In genomic region chr12:127280393-127281275, GRCh38 we compare ENCODE assay signal across 8 cellular contexts.
DNase-seq lines count a peak whose midpoint lies in the region; ATAC-seq, FAIRE-seq and TF ChIP-seq lines count a peak whose summit lies in the region.

No MANE protein-coding gene starts in this region.

- RAD21 ChIA-PET in HCT116 (lab: Charles Lee; ENCODE audit: low non-redundant PET in 1 of 2, low total read pairs in 2 of 2, uncharacterized antibody in 2 of 2, unreplicated experiment in 2 of 2): no interaction called here

- no peaks in the 10 kb centered on the region for H4K20me1 ChIP-seq in HCT116 (ENCODE audit: insufficient read depth)

- H3K27ac Mint-ChIP-seq in Calu3 (ENCODE audit: unreplicated experiment): no peak overlapping the region

- no peak for DNase-seq in Calu3
- DNase-seq in HCT116 (ENCODE audit: low read depth, low spot score): peak; percentile 62
- peak; percentile 63 for DNase-seq in SK-MEL-5 (ENCODE audit: low read depth, low spot score)
- DNase-seq in ascending aorta (ENCODE audit: low spot score in 2 of 2): no peak
- no peak for DNase-seq in kidney
- DNase-seq in stimulated activated CD4-positive, alpha-beta T cell treated with anti-CD3 and anti-CD28 coated beads, TNF-alpha, amount 100 ng/mL, for 48 hours (ENCODE audit: low read depth in 3 of 3): peak; percentile 53 to 66 (median 59)
- DNase-seq in NCI-H187 treated with DMSO at 0.1 percent for 48 hours (lab: John Stamatoyannopoulos, UW): no peak

- H3K79me2 ChIP-seq in HCT116 (ENCODE audit: insufficient read depth, low read length): no peaks in the 10 kb centered on the region

- no peaks in the 10 kb centered on the region for H3K27me3 Mint-ChIP-seq in Calu3 (ENCODE audit: unreplicated experiment)

- H3K4me3 ChIP-seq in HCT116 (replicated peaks in 1 of 2; ENCODE audit: low read depth in 1 of 2, low read length in 2 of 2) (no peak overlapping the region), ascending aorta (no peak overlapping the region), kidney (ENCODE audit: low read length in 2 of 2) (no peak overlapping the region)

- CTCF ChIA-PET in Calu3 (lab: Charles Lee): no interaction called here
- CTCF ChIA-PET in HCT116 (lab: Charles Lee): interaction anchor here (0.9 to 5.1 kb wide), 3 partner anchors 11 to 75 kb away, joined by 5 to 27 read pairs (median 6); no protein-coding TSS in a partner anchor

- BruUV-seq in Calu3 (replicated peaks; lab: Mats Ljungman, UMichigan): no TSS peak
- BruUV-seq in HCT116 (replicated peaks; lab: Mats Ljungman, UMichigan): no TSS peak

- H3K4me3 Mint-ChIP-seq in Calu3 (ENCODE audit: low read depth, unreplicated experiment): no peak overlapping the region

- peak; percentile 77 for TF ChIP-seq RAD21 in HCT116 (IDR thresholded peaks at IDR 0.05; ENCODE audit: low read depth)

- no peak overlapping the region for H3K9ac ChIP-seq in HCT116 (ENCODE audit: low read length)
- no peak overlapping the region for H3K9ac ChIP-seq in kidney (ENCODE audit: low read length in 2 of 2)

- H3K9me3 ChIP-seq in HCT116 (ENCODE audit: control insufficient read depth in 1 of 2, insufficient read depth in 1 of 2, low read depth in 1 of 2, low read length in 2 of 2): no peaks in the 10 kb centered on the region
- H3K9me3 ChIP-seq in ascending aorta: no peaks in the 10 kb centered on the region
- H3K9me3 ChIP-seq in kidney (ENCODE audit: control insufficient read depth in 1 of 2, low read length in 2 of 2): no peaks in the 10 kb centered on the region

- H3K27ac ChIP-seq in HCT116 (ENCODE audit: low read depth, low read length): no peak overlapping the region
- H3K27ac ChIP-seq in ascending aorta: no peak overlapping the region
- no peak overlapping the region for H3K27ac ChIP-seq in kidney (ENCODE audit: low read depth in 2 of 2, low read length in 2 of 2)

- no peaks in the 10 kb centered on the region for H3K4me1 Mint-ChIP-seq in Calu3 (ENCODE audit: low read depth, unreplicated experiment)

- 0 out of 2 replicates have a peak, but pooled peaks cover 4% of the 10 kb centered on the region for H3K27me3 ChIP-seq in HCT116 (ENCODE audit: insufficient read depth, low read length)
- H3K27me3 ChIP-seq in ascending aorta: no peaks in the 10 kb centered on the region

- H3K36me3 Mint-ChIP-seq in Calu3 (ENCODE audit: insufficient read depth, unreplicated experiment): no peaks in the 10 kb centered on the region

- H2AFZ ChIP-seq in HCT116 (ENCODE audit: low read depth, low read length, poor library complexity, severe bottlenecking): no peak overlapping the region

- peaks cover 20% of the 10 kb centered on the region for H3K9me3 Mint-ChIP-seq in Calu3 (ENCODE audit: low read depth, unreplicated experiment)

- H3K9me2 ChIP-seq in HCT116 (ENCODE audit: insufficient read depth): no peaks in the 10 kb centered on the region

- POLR2A ChIA-PET in HCT116 (lab: Charles Lee): no interaction called here

- H3K4me1 ChIP-seq in HCT116 (ENCODE audit: control insufficient read depth in 1 of 2, insufficient read depth in 2 of 2, low read length in 2 of 2) (no peaks in the 10 kb centered on the region; a peak in 1 of 4 replicates), ascending aorta (peaks cover 4 to 6% of the 10 kb centered on the region in 2 donors), kidney (ENCODE audit: control insufficient read depth in 1 of 2, insufficient read depth in 1 of 2, low read depth in 1 of 2, low read length in 2 of 2) (no peaks in the 10 kb centered on the region)

- no peak for TF ChIP-seq POLR2A in HCT116 (IDR thresholded peaks at IDR 0.05; ENCODE audit: borderline replicate concordance, extremely low read depth, insufficient read depth, insufficient read length)

- no peak for FAIRE-seq in kidney (lab: Jason Lieb, UNC)

- peak overlapping the region; percentile 27 for H3K4me2 ChIP-seq in HCT116 (ENCODE audit: low read length)

- TF ChIP-seq CTCF in Calu3 (IDR thresholded peaks at IDR 0.05; ENCODE audit: unreplicated experiment): peak; percentile 26
- TF ChIP-seq CTCF in HCT116 (IDR thresholded peaks at IDR 0.05 in 2 of 3, conservative IDR thresholded peaks at IDR 0.05 in 1 of 3; ENCODE audit: borderline replicate concordance in 1 of 3, insufficient read depth in 1 of 3, low read depth in 2 of 3, low read length in 2 of 3): peak; percentile 100
- peak; percentile 71 to 84 (median 76) for TF ChIP-seq CTCF in ascending aorta (IDR thresholded peaks at IDR 0.05)
- peak; percentile 87 for TF ChIP-seq CTCF in kidney (IDR thresholded peaks at IDR 0.05; ENCODE audit: borderline replicate concordance, extremely low read depth, insufficient read depth)

- ATAC-seq in HCT116 (peak; percentile 99), HG02588 (IDR thresholded peaks at IDR 0.05; ENCODE audit: unreplicated experiment) (no peak)

- intact Hi-C loops in Calu3 (cut with micrococcal nuclease; ENCODE audit: unreplicated experiment) (no loop called here), HCT116 (cut with micrococcal nuclease) (loop anchor here (10.0 kb wide), 1 partner anchor 256 kb away; no protein-coding TSS in a partner anchor), ascending aorta (cut with DNase I) (loop anchor here (5.0 kb wide), 3 partner anchors 102 to 647 kb away; no protein-coding TSS in a partner anchor), kidney (cut with DNase I) (no loop called here)

- in situ Hi-C loops in SK-MEL-5 (cut with HindIII; ENCODE audit: low pct_unique_long_range_greater_than_20kb, low sequenced_read_pairs): no loop called here

- no peaks in the 10 kb centered on the region for H3K36me3 ChIP-seq in HCT116 (ENCODE audit: control insufficient read depth in 1 of 2, insufficient read depth in 2 of 2, low read length in 2 of 2)
- no peaks in the 10 kb centered on the region for H3K36me3 ChIP-seq in ascending aorta
- H3K36me3 ChIP-seq in kidney (ENCODE audit: control insufficient read depth in 1 of 2, insufficient read depth in 2 of 2, low read length in 2 of 2): no peaks in the 10 kb centered on the region

TF ChIP-seq in HCT116, 20 proteins besides CTCF, POLR2A, EP300 and RAD21:
- TF ChIP-seq, protein P1, sequence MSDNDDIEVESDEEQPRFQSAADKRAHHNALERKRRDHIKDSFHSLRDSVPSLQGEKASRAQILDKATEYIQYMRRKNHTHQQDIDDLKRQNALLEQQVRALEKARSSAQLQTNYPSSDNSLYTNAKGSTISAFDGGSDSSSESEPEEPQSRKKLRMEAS (IDR thresholded peaks at IDR 0.05): peak; percentile 68
- TF ChIP-seq ATF3 (IDR thresholded peaks at IDR 0.05) (no peak), YY1 (IDR thresholded peaks at IDR 0.05; ENCODE audit: extremely low read depth, insufficient replicate concordance, low read depth, low read length) (peak; percentile 60), TCF7L2 (IDR thresholded peaks at IDR 0.05; ENCODE audit: borderline replicate concordance, extremely low read depth, insufficient read depth, insufficient read length) (no peak), SRF (IDR thresholded peaks at IDR 0.05; ENCODE audit: low read depth) (peak; percentile 47; the same call in 1 of the 2 replicates), CBX3 (IDR thresholded peaks at IDR 0.05; ENCODE audit: low read depth) (peak; percentile 96), SP1 (IDR thresholded peaks at IDR 0.05; ENCODE audit: low read depth) (peak; percentile 38; the same call in 1 of the 2 replicates), POLR2AphosphoS5 (IDR thresholded peaks at IDR 0.05; ENCODE audit: low read depth, low read length) (0 out of 2 replicates have a peak, but pooled peaks have one; percentile 26)
TF ChIP-seq in HCT116: peak in this region for 6.

Comparison
In these comparisons a context has a peak if more than half of its experiments do, and no peak if none do; other contexts are left out.
1. DNase-seq: peak in HCT116 (single experiment), SK-MEL-5 (single experiment) and stimulated activated CD4-positive, alpha-beta T cell treated with anti-CD3 and anti-CD28 coated beads, TNF-alpha, amount 100 ng/mL, for 48 hours (3 of 3); none in Calu3 (single experiment), ascending aorta (0 of 2), kidney (single experiment) and NCI-H187 treated with DMSO at 0.1 percent for 48 hours (single experiment).
2. CTCF ChIP-seq: peak in every context shown above with its lines; median percentile 100 in HCT116; 87 in kidney; 76 in ascending aorta; 26 in Calu3.
3. intact Hi-C loops: an anchor here in HCT116 (10.0 kb wide) and ascending aorta (5.0 kb wide); none called in Calu3 and kidney.